In the genomic region with DNA sequence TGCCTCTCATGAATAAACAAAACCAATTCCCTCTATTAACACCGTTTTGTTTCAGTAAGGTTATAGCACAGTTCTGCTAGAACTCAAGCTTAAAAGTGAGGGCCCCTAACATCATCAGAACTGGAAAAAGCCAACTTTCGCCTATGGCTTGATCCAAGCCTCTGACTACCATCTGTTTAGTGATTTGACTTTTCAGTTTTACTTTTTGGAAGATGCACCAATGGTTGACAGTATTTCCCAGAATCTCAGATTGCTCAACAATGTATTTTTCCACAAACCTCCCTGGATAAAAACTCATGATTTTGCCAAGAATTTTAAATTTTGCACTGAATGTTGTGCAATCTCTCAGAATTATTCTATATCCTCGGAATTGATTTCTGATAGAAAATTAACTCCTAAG, we compare ENCODE assay signal across 18 cellular contexts.
DNase-seq lines count a peak whose midpoint lies in the region; ATAC-seq, FAIRE-seq and TF ChIP-seq lines count a peak whose summit lies in the region.
"Had no signal": no experiment of that assay in that cellular context is flagged by ENCODE, and none has a peak within 500 bp of the region (broad histone marks: within the 10 kb centered on the region; RNA-seq: fewer than 3 reads in every experiment).

No MANE protein-coding gene starts in this region.

- TF ChIP-seq EP300 in HepG2 (IDR thresholded peaks at IDR 0.05; ENCODE audit: low read depth in 2 of 2, low read length in 2 of 2) (no peak), HepG2 (CRISPR knock-in tag; IDR thresholded peaks at IDR 0.05; ENCODE audit: borderline replicate concordance) (no peak), upper lobe of left lung (IDR thresholded peaks at IDR 0.05) (no peak)

- intact Hi-C loops in HepG2 (cut with micrococcal nuclease; ENCODE audit: unreplicated experiment): no loop called here
- intact Hi-C loops in right lobe of liver (cut with DNase I): no loop called here
- intact Hi-C loops in lower lobe of right lung (cut with DNase I): no loop called here
- intact Hi-C loops in kidney (cut with DNase I): no loop called here

- no peak overlapping the region for H3K4me3 Mint-ChIP-seq in stimulated activated effector memory CD8-positive, alpha-beta T cell treated with anti-CD3 and anti-CD28 coated beads, Interleukin-12 subunit alpha, Interleukin-12 subunit beta, amount 100 ng/mL, for 72 hours
- H3K4me3 Mint-ChIP-seq: CD8-positive, alpha-beta T cell had no signal

- in situ Hi-C loops in HepG2 (cut with HindIII; ENCODE audit: extremely low pct_ligation_motif_present, low pct_unique_long_range_greater_than_20kb): no loop called here

- FAIRE-seq in HepG2 (lab: Jason Lieb, UNC) (no peak), kidney (lab: Jason Lieb, UNC) (no peak)
- FAIRE-seq: HTR-8/SVneo, K562 had no signal

- no peak for TF ChIP-seq RAD21 in HepG2 (CRISPR knock-in tag; IDR thresholded peaks at IDR 0.05)

- no peaks in the 10 kb centered on the region for H3K9me3 ChIP-seq in HepG2 (ENCODE audit: low read length)
- no peaks in the 10 kb centered on the region for H3K9me3 ChIP-seq in right lobe of liver
- no peaks in the 10 kb centered on the region for H3K9me3 ChIP-seq in lower lobe of right lung
- no peaks in the 10 kb centered on the region for H3K9me3 ChIP-seq in upper lobe of left lung
- H3K9me3 ChIP-seq in kidney (ENCODE audit: control insufficient read depth in 1 of 2, low read length in 2 of 2): no peaks in the 10 kb centered on the region
- H3K9me3 ChIP-seq: BLaER1, HAP-1 had no signal

- BruUV-seq in HepG2 (replicated peaks; lab: Mats Ljungman, UMichigan): no TSS peak

- TF ChIP-seq CTCF in HepG2 (CRISPR knock-in tag; IDR thresholded peaks at IDR 0.05) (no peak), right lobe of liver (IDR thresholded peaks at IDR 0.05) (no peak), fibroblast of the aortic adventitia (IDR thresholded peaks at IDR 0.05; ENCODE audit: insufficient read depth, low read length) (no peak), lower lobe of right lung (IDR thresholded peaks at IDR 0.05) (no peak), upper lobe of left lung (IDR thresholded peaks at IDR 0.05) (no peak), kidney (IDR thresholded peaks at IDR 0.05; ENCODE audit: borderline replicate concordance, extremely low read depth, insufficient read depth) (no peak)

- DNase-seq in HepG2 (ENCODE audit: low spot score) (no peak), right lobe of liver (no peak), fibroblast of the aortic adventitia (ENCODE audit: low read depth) (peak; percentile 89), lower lobe of right lung (no peak), upper lobe of left lung (no peak), kidney (no peak)
- no peak for DNase-seq in activated CD4-positive, alpha-beta T cell treated with anti-CD3 and anti-CD28 coated beads for 4 hours
- no peak for DNase-seq in stimulated activated effector memory CD8-positive, alpha-beta T cell treated with anti-CD3 and anti-CD28 coated beads, Interleukin-12 subunit alpha, Interleukin-12 subunit beta, amount 100 ng/mL, for 72 hours (ENCODE audit: low spot score in 2 of 2)
- DNase-seq: CD8-positive, alpha-beta T cell; MV-4-11; NCI-H1417; NCI-H1930; NCI-H748 treated with DMSO at 0.1 percent for 48 hours; OCI-M1 had no signal

- no peak overlapping the region for H3K27ac Mint-ChIP-seq in stimulated activated effector memory CD8-positive, alpha-beta T cell treated with anti-CD3 and anti-CD28 coated beads, Interleukin-12 subunit alpha, Interleukin-12 subunit beta, amount 100 ng/mL, for 72 hours
- H3K27ac Mint-ChIP-seq: CD8-positive, alpha-beta T cell had no signal

- H3K4me3 ChIP-seq in HepG2 (replicated peaks in 1 of 3; ENCODE audit: insufficient read depth in 1 of 3, low read depth in 2 of 3, low read length in 3 of 3) (no peak overlapping the region), right lobe of liver (no peak overlapping the region), fibroblast of the aortic adventitia (ENCODE audit: low read depth, low read length) (no peak overlapping the region), lower lobe of right lung (no peak overlapping the region), upper lobe of left lung (no peak overlapping the region), kidney (ENCODE audit: low read length in 2 of 2) (no peak overlapping the region)
- H3K4me3 ChIP-seq: BLaER1, HAP-1, K562 had no signal

- H3K27me3 ChIP-seq in HepG2 (ENCODE audit: control insufficient read depth in 1 of 2, insufficient read depth in 2 of 2, low read length in 2 of 2): no peaks in the 10 kb centered on the region
- H3K27me3 ChIP-seq in right lobe of liver: no peaks in the 10 kb centered on the region
- no peaks in the 10 kb centered on the region for H3K27me3 ChIP-seq in lower lobe of right lung (ENCODE audit: low read depth)
- H3K27me3 ChIP-seq in upper lobe of left lung: no peaks in the 10 kb centered on the region
- H3K27me3 ChIP-seq: BLaER1 had no signal

- no peaks in the 10 kb centered on the region for H3K36me3 ChIP-seq in HepG2 (replicated peaks in 1 of 2; ENCODE audit: control insufficient read depth in 1 of 2, insufficient read depth in 2 of 2, low read length in 2 of 2)
- H3K36me3 ChIP-seq in right lobe of liver: no peaks in the 10 kb centered on the region
- no peaks in the 10 kb centered on the region for H3K36me3 ChIP-seq in lower lobe of right lung
- no peaks in the 10 kb centered on the region for H3K36me3 ChIP-seq in upper lobe of left lung
- no peaks in the 10 kb centered on the region for H3K36me3 ChIP-seq in kidney (ENCODE audit: control insufficient read depth in 1 of 2, insufficient read depth in 2 of 2, low read length in 2 of 2)
- H3K36me3 ChIP-seq: BLaER1, HAP-1 had no signal

- ATAC-seq in HepG2: no peak
- no peak for ATAC-seq in right lobe of liver
- no peak for ATAC-seq in lower lobe of right lung
- ATAC-seq in upper lobe of left lung (ENCODE audit: low FRiP score in 2 of 2): peak in 1 of 2 donors; percentile 53
- no peak for ATAC-seq in stimulated activated effector memory CD8-positive, alpha-beta T cell treated with anti-CD3 and anti-CD28 coated beads, Interleukin-12 subunit alpha, Interleukin-12 subunit beta, amount 100 ng/mL, for 72 hours
- ATAC-seq: CD8-positive, alpha-beta T cell; K562 had no signal

- TF ChIP-seq POLR2A in HepG2 (IDR thresholded peaks at IDR 0.05; ENCODE audit: insufficient read depth in 1 of 2, low read depth in 2 of 2, low read length in 2 of 2) (no peak), right lobe of liver (IDR thresholded peaks at IDR 0.05) (no peak), upper lobe of left lung (IDR thresholded peaks at IDR 0.05) (no peak)

- H3K79me2 ChIP-seq in HepG2 (ENCODE audit: insufficient read depth, low read length): no peaks in the 10 kb centered on the region

- CTCF ChIA-PET in HepG2 (lab: Yijun Ruan, JAX; ENCODE audit: low intra/inter-chr PET ratio, low total read pairs): no interaction called here

- no peak overlapping the region for H3K4me2 ChIP-seq in HepG2 (ENCODE audit: low read depth, low read length)
- H3K4me2 ChIP-seq: BLaER1 had no signal

- no peaks in the 10 kb centered on the region for H3K36me3 Mint-ChIP-seq in stimulated activated effector memory CD8-positive, alpha-beta T cell treated with anti-CD3 and anti-CD28 coated beads, Interleukin-12 subunit alpha, Interleukin-12 subunit beta, amount 100 ng/mL, for 72 hours
- H3K36me3 Mint-ChIP-seq: CD8-positive, alpha-beta T cell had no signal

- POLR2A ChIA-PET in HepG2 (lab: Yijun Ruan, JAX): no interaction called here

- no peak overlapping the region for H3K27ac ChIP-seq in HepG2 (ENCODE audit: extremely low read length, insufficient read depth, low read length)
- H3K27ac ChIP-seq in right lobe of liver: no peak overlapping the region
- peak overlapping the region; percentile 39 for H3K27ac ChIP-seq in lower lobe of right lung
- peak overlapping the region in 3 of 4 donors; percentile 0 to 25 (median 5) for H3K27ac ChIP-seq in upper lobe of left lung
- H3K27ac ChIP-seq in kidney (ENCODE audit: low read depth in 2 of 2, low read length in 2 of 2): no peak overlapping the region
- H3K27ac ChIP-seq: BLaER1 had no signal

- H3K9ac ChIP-seq in HepG2 (ENCODE audit: insufficient read depth, low read depth, low read length) (no peak overlapping the region), kidney (ENCODE audit: low read length in 2 of 2) (no peak overlapping the region)
- H3K9ac ChIP-seq: BLaER1 had no signal

- peaks cover 8% of the 10 kb centered on the region for H3K9me3 Mint-ChIP-seq in stimulated activated effector memory CD8-positive, alpha-beta T cell treated with anti-CD3 and anti-CD28 coated beads, Interleukin-12 subunit alpha, Interleukin-12 subunit beta, amount 100 ng/mL, for 72 hours
- H3K9me3 Mint-ChIP-seq: CD8-positive, alpha-beta T cell had no signal

- H3K4me1 ChIP-seq in HepG2 (ENCODE audit: insufficient read depth, low read length): no peaks in the 10 kb centered on the region
- H3K4me1 ChIP-seq in right lobe of liver: no peaks in the 10 kb centered on the region
- no peaks in the 10 kb centered on the region for H3K4me1 ChIP-seq in lower lobe of right lung
- peaks cover 0 to 5% (median 1%) of the 10 kb centered on the region in 4 donors for H3K4me1 ChIP-seq in upper lobe of left lung
- no peaks in the 10 kb centered on the region for H3K4me1 ChIP-seq in kidney (ENCODE audit: control insufficient read depth in 1 of 2, insufficient read depth in 1 of 2, low read depth in 1 of 2, low read length in 2 of 2)
- H3K4me1 ChIP-seq: BLaER1, HAP-1 had no signal

- 1% methylated on average over 3 of the region's 3 CpGs for WGBS in HepG2 (ENCODE audit: low lambda C conversion rate)
- WGBS in right lobe of liver (ENCODE audit: insufficient coverage, low coverage, low lambda C conversion rate, missing lambda C conversion rate): 25% methylated on average over 3 of the region's 3 CpGs
- WGBS in upper lobe of left lung, 2 donors: 72 to 78% methylated on average over 3 of the region's 3 CpGs

- H2AFZ ChIP-seq in HepG2 (ENCODE audit: low read length): no peak overlapping the region

- H3K4me1 Mint-ChIP-seq in stimulated activated effector memory CD8-positive, alpha-beta T cell treated with anti-CD3 and anti-CD28 coated beads, Interleukin-12 subunit alpha, Interleukin-12 subunit beta, amount 100 ng/mL, for 72 hours: no peaks in the 10 kb centered on the region

- H4K20me1 ChIP-seq in HepG2 (ENCODE audit: insufficient read depth, low read length): no peaks in the 10 kb centered on the region
- H4K20me1 ChIP-seq: BLaER1 had no signal

TF ChIP-seq in HepG2, 621 proteins besides CTCF, POLR2A, EP300 and RAD21:
- TF ChIP-seq CEBPB (IDR thresholded peaks at IDR 0.05; ENCODE audit: borderline replicate concordance, low read depth, low read length): peak; percentile 23; the same call in 1 of the 2 replicates
- no peak for TF ChIP-seq ZNF776 (CRISPR knock-in tag; IDR thresholded peaks at IDR 0.05)
TF ChIP-seq in HepG2: peak in this region for 1.

Comparison
In these comparisons a context has a peak if more than half of its experiments do, and no peak if none do; other contexts are left out.
1. H3K27ac ChIP-seq: peak in lower lobe of right lung (single experiment) and upper lobe of left lung (3 of 4); none in HepG2 (single experiment), right lobe of liver (0 of 3) and kidney (0 of 2).